Comparison of ENCODE assay signal across 8 cellular contexts in genomic region chr9:105782561-105783494, GRCh38.
A peak's percentile ranks its signal among the peaks of the same experiment; 100 is the strongest.
DNase-seq lines count a peak whose midpoint lies in the region; ATAC-seq and TF ChIP-seq lines count a peak whose summit lies in the region.
"Not testable (repeated sequence)": the region's sequence is repeated elsewhere in the genome, so short reads cannot be mapped to it uniquely, and the experiment has no call there.

No MANE protein-coding gene starts in this region.

- H3K4me1 Mint-ChIP-seq in GM23338; chondrocyte (ENCODE audit: low read depth); neural progenitor cell; type B pancreatic cell (ENCODE audit: unreplicated experiment): not testable (repeated sequence)

- H3K36me3 Mint-ChIP-seq in GM23338 (ENCODE audit: low read depth), result peaks cover 19% of the 10 kb centered on the region; the same call in 2 of the 3 replicates
- not testable (repeated sequence) for H3K36me3 Mint-ChIP-seq in chondrocyte (ENCODE audit: low read depth); type B pancreatic cell
- H3K36me3 Mint-ChIP-seq in neural progenitor cell, result peaks cover 35% of the 10 kb centered on the region

- H3K9me3 Mint-ChIP-seq in GM23338 (peaks cover 38% of the 10 kb centered on the region), chondrocyte (ENCODE audit: low read depth) (peaks cover 19% of the 10 kb centered on the region), neural progenitor cell (peaks cover 38% of the 10 kb centered on the region)
- not testable (repeated sequence) for H3K9me3 Mint-ChIP-seq in type B pancreatic cell

- not testable (repeated sequence) for H3K4me1 ChIP-seq in GM23338 (ENCODE audit: insufficient read depth); HUES48 (ENCODE audit: control insufficient read depth, insufficient read depth, low read length); iPS-18a (ENCODE audit: control insufficient read depth, low read depth, low read length); neural progenitor cell

- H3K9ac ChIP-seq in HUES48 (ENCODE audit: low read depth, low read length) (peak overlapping the region; percentile 63; the same call in 1 of the 2 replicates), iPS-18a (ENCODE audit: low read length) (peak overlapping the region; percentile 61)
- H3K9ac ChIP-seq in neural progenitor cell, result not testable (repeated sequence)

- DNase-seq in GM23338 (ENCODE audit: low spot score) (peak; percentile 1), NCI-H2227 treated with DMSO at 0.1 percent for 48 hours (lab: John Stamatoyannopoulos, UW) (peak; percentile 5), SW480 (ENCODE audit: low spot score) (peak; percentile 20)
- DNase-seq in chondrocyte (ENCODE audit: low spot score); neural progenitor cell (ENCODE audit: low spot score); type B pancreatic cell (ENCODE audit: extremely low spot score, unreplicated experiment): not testable (repeated sequence)

- H3K27ac Mint-ChIP-seq in GM23338 (peak overlapping the region; percentile 89), neural progenitor cell (peak overlapping the region; percentile 93), type B pancreatic cell (peak overlapping the region; percentile 88)
- H3K27ac Mint-ChIP-seq in chondrocyte (ENCODE audit: unreplicated experiment), result not testable (repeated sequence)

- H3K9me3 ChIP-seq in HUES48 (ENCODE audit: control insufficient read depth, insufficient read depth, low read length); iPS-18a (ENCODE audit: control insufficient read depth, low read depth, low read length); neural progenitor cell (ENCODE audit: low read depth): not testable (repeated sequence)

- H3K27ac ChIP-seq in GM23338 (ENCODE audit: low read depth); HUES48 (ENCODE audit: low read depth, low read length); neural progenitor cell: not testable (repeated sequence)
- peak overlapping the region; percentile 68 for H3K27ac ChIP-seq in iPS-18a (ENCODE audit: low read length)

- H3K4me3 Mint-ChIP-seq in GM23338, result peak overlapping the region; percentile 14; the same call in 1 of the 3 replicates
- peak overlapping the region; percentile 57 for H3K4me3 Mint-ChIP-seq in chondrocyte (ENCODE audit: unreplicated experiment)
- H3K4me3 Mint-ChIP-seq in neural progenitor cell, result peak overlapping the region; percentile 72
- H3K4me3 Mint-ChIP-seq in type B pancreatic cell, result peak overlapping the region; percentile 80

- not testable (repeated sequence) for H3K27me3 ChIP-seq in GM23338 (ENCODE audit: insufficient read depth); HUES48 (ENCODE audit: control insufficient read depth, insufficient read depth, low read length); iPS-18a (ENCODE audit: control insufficient read depth, insufficient read depth, low read length); neural progenitor cell

- H3K4me2 ChIP-seq in GM23338, result peak overlapping the region; percentile 52; the same call in 1 of the 2 replicates
- peak overlapping the region; percentile 76 for H3K4me2 ChIP-seq in neural progenitor cell

- not testable (repeated sequence) for ATAC-seq in GM23338

- not testable (repeated sequence) for TF ChIP-seq CTCF in GM23338 (conservative IDR thresholded peaks at IDR 0.05; ENCODE audit: low read depth in 2 of 2); chondrocyte (IDR thresholded peaks at IDR 0.05); neural progenitor cell (IDR thresholded peaks at IDR 0.05); type B pancreatic cell (conservative IDR thresholded peaks at IDR 0.05)

- H3K36me3 ChIP-seq in GM23338 (ENCODE audit: insufficient read depth); HUES48 (ENCODE audit: control insufficient read depth, insufficient read depth, low read length); iPS-18a (ENCODE audit: control insufficient read depth, low read depth, low read length); neural progenitor cell: not testable (repeated sequence)

- H4K20me1 ChIP-seq in GM23338 (replicated peaks; ENCODE audit: insufficient read depth); neural progenitor cell (ENCODE audit: low read depth): not testable (repeated sequence)

- H3K27me3 Mint-ChIP-seq in GM23338 (ENCODE audit: insufficient read depth, low read depth, poor library complexity); chondrocyte (ENCODE audit: low read depth); neural progenitor cell (ENCODE audit: insufficient read depth, low read depth); type B pancreatic cell: not testable (repeated sequence)

- peak overlapping the region; percentile 30; the same call in 1 of the 2 replicates for H3K4me3 ChIP-seq in GM23338
- peak overlapping the region; percentile 34 for H3K4me3 ChIP-seq in HUES48 (ENCODE audit: low read depth, low read length)
- peak overlapping the region; percentile 40 for H3K4me3 ChIP-seq in iPS-18a (ENCODE audit: low read length)
- peak overlapping the region; percentile 43 for H3K4me3 ChIP-seq in neural progenitor cell

- H3K9me2 ChIP-seq in GM23338 (ENCODE audit: insufficient read depth), result not testable (repeated sequence)

- not testable (repeated sequence) for H2AFZ ChIP-seq in GM23338
- H2AFZ ChIP-seq in neural progenitor cell (replicated peaks), result peak overlapping the region; percentile 89

- H3K79me2 ChIP-seq in GM23338 (replicated peaks; ENCODE audit: insufficient read depth); neural progenitor cell (ENCODE audit: low read depth): not testable (repeated sequence)

- H3F3A ChIP-seq in GM23338 (replicated peaks; ENCODE audit: low read depth); neural progenitor cell (ENCODE audit: low read depth): not testable (repeated sequence)

Comparison
In these comparisons a context has a peak if more than half of its experiments do, and no peak if none do; other contexts are left out.
1. H3K4me3 Mint-ChIP-seq: peak in every context shown above with its lines; median percentile 80 in type B pancreatic cell; 72 in neural progenitor cell; 57 in chondrocyte; 14 in GM23338.